In the genomic region with DNA sequence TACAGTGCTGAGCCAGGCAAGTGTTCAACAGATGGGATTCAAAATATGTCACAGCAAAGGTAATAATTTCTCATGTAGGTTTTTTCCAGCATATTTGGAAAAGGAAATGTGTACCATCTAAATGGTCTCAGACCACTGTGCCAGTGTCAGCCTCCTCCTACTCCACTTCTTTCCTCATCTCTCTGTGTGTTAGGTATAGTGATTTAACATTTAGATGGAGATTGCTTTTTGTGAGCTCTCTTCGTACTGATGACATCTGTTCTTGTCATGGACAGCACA, we compare ENCODE assay signal across 8 cellular contexts.
"Had no signal": no experiment of that assay in that cellular context is flagged by ENCODE, and none has a peak within 500 bp of the region (broad histone marks: within the 10 kb centered on the region; RNA-seq: fewer than 3 reads in every experiment).

No MANE protein-coding gene starts in this region.

- H3K9me3 ChIP-seq: ovary had no signal

- H3K27ac ChIP-seq: ovary had no signal

- DNase-seq: activated CD4-positive, alpha-beta T cell treated with anti-CD3 and anti-CD28 coated beads, Interleukin-2, amount 10 ng/mL, durations not matched to agents 7 days and 5 days; activated CD8-positive, alpha-beta memory T cell treated with anti-CD3 and anti-CD28 coated beads for 24 hours; activated naive CD8-positive, alpha-beta T cell treated with anti-CD3 and anti-CD28 coated beads for 36 hours; dermis blood vessel endothelial cell; effector memory CD8-positive, alpha-beta T cell; ovary; stimulated activated CD4-positive, alpha-beta T cell treated with anti-CD3 and anti-CD28 coated beads, Interleukin-2, amount 100 ng/mL, for 48 hours; stimulated activated naive CD4-positive, alpha-beta T cell had no signal

- H3K36me3 ChIP-seq: ovary had no signal

- H3K4me3 ChIP-seq: ovary had no signal

- H3K27me3 ChIP-seq: ovary had no signal
